7 cellular contexts compared by ENCODE assay signal in genomic region chr11:67943406-67943805, GRCh38.
DNase-seq lines count a peak whose midpoint lies in the region; TF ChIP-seq lines count a peak whose summit lies in the region.
"Not testable (repeated sequence)": the region's sequence is repeated elsewhere in the genome, so short reads cannot be mapped to it uniquely, and the experiment has no call there.

No MANE protein-coding gene starts in this region.

- H3K79me2 ChIP-seq in DOHH2 (ENCODE audit: control insufficient read depth, low read length); OCI-LY3 (ENCODE audit: low read length); SK-N-SH (ENCODE audit: insufficient read depth): not testable (repeated sequence)
- peaks cover 12% of the 10 kb centered on the region for H3K79me2 ChIP-seq in MM.1S (ENCODE audit: low read length)

- not testable (repeated sequence) for H3K4me3 Mint-ChIP-seq in chondrocyte (ENCODE audit: unreplicated experiment)

- not testable (repeated sequence) for TF ChIP-seq RAD21 in SK-N-SH (IDR thresholded peaks at IDR 0.05; ENCODE audit: low read length)

- H3K27me3 Mint-ChIP-seq in chondrocyte (ENCODE audit: low read depth) = peaks cover 27% of the 10 kb centered on the region

- H3K4me1 Mint-ChIP-seq in chondrocyte (ENCODE audit: low read depth) = not testable (repeated sequence)

- CTCF ChIA-PET in SK-N-SH (lab: Yijun Ruan, JAX) = interaction anchor here (1.4 kb wide), 1 partner anchor 12 kb away, joined by 4 read pairs; no protein-coding TSS in a partner anchor

- H3K36me3 ChIP-seq in DOHH2 (ENCODE audit: control insufficient read depth, low read length); HUES48 (ENCODE audit: control insufficient read depth, insufficient read depth, low read length); MM.1S (replicated peaks; ENCODE audit: insufficient read depth, low read length); OCI-LY3 (replicated peaks; ENCODE audit: low read depth, low read length); SK-N-SH (replicated peaks in 1 of 2; ENCODE audit: control insufficient read depth in 1 of 2, insufficient read depth in 2 of 2, low read length in 1 of 2); iPS-20b (ENCODE audit: insufficient read depth, low read depth, low read length): not testable (repeated sequence)

- H2AFZ ChIP-seq in MM.1S (ENCODE audit: low read length); OCI-LY3 (ENCODE audit: low read depth, low read length); SK-N-SH (ENCODE audit: low read depth): not testable (repeated sequence)

- H3K27ac ChIP-seq in DOHH2 (ENCODE audit: low read depth, low read length); OCI-LY3 (ENCODE audit: low read length); SK-N-SH (ENCODE audit: low read depth in 2 of 2, low read length in 1 of 2); iPS-20b (ENCODE audit: low read length): not testable (repeated sequence)
- H3K27ac ChIP-seq in HUES48 (ENCODE audit: low read depth, low read length) (peak overlapping the region; percentile 51), MM.1S (ENCODE audit: low read length) (peak overlapping the region; percentile 41; the same call in 1 of the 2 replicates)

- POLR2A ChIA-PET in SK-N-SH (lab: Yijun Ruan, JAX) = not testable (repeated sequence)

- DNase-seq in MM.1S = peak; percentile 31
- DNase-seq in SK-N-SH; chondrocyte (ENCODE audit: low spot score): not testable (repeated sequence)

- H3K4me3 ChIP-seq in DOHH2 (ENCODE audit: low read length); HUES48 (ENCODE audit: low read depth, low read length); MM.1S (ENCODE audit: low read length); OCI-LY3 (ENCODE audit: low read length); SK-N-SH (ENCODE audit: low read depth in 2 of 2, low read length in 1 of 2); iPS-20b (ENCODE audit: low read length): not testable (repeated sequence)

- not testable (repeated sequence) for H3K9me2 ChIP-seq in DOHH2 (replicated peaks; ENCODE audit: control insufficient read depth, low read length); MM.1S (replicated peaks; ENCODE audit: insufficient read depth, low read length); SK-N-SH

- H3K36me3 Mint-ChIP-seq in chondrocyte (ENCODE audit: low read depth) = not testable (repeated sequence)

- not testable (repeated sequence) for H3K9me3 Mint-ChIP-seq in chondrocyte (ENCODE audit: low read depth)

- not testable (repeated sequence) for H3K4me1 ChIP-seq in DOHH2 (ENCODE audit: control insufficient read depth, low read length); HUES48 (ENCODE audit: control insufficient read depth, insufficient read depth, low read length); MM.1S (ENCODE audit: low read length); OCI-LY3 (ENCODE audit: low read length); SK-N-SH (ENCODE audit: control insufficient read depth in 1 of 2, insufficient read depth in 2 of 2, low read depth in 1 of 2, low read length in 1 of 2); iPS-20b (ENCODE audit: insufficient read depth, low read length)

- not testable (repeated sequence) for H3K9ac ChIP-seq in HUES48 (ENCODE audit: low read depth, low read length); MM.1S (ENCODE audit: low read length); OCI-LY3 (ENCODE audit: low read length); SK-N-SH
- H3K9ac ChIP-seq in iPS-20b (ENCODE audit: low read depth, low read length) = peak overlapping the region; percentile 21; the same call in 1 of the 2 replicates

- TF ChIP-seq CTCF in DOHH2 (IDR thresholded peaks at IDR 0.05; ENCODE audit: low read depth, low read length, poor library complexity, severe bottlenecking) (peak; percentile 18), MM.1S (IDR thresholded peaks at IDR 0.05; ENCODE audit: low read length) (peak; percentile 31; the same call in 1 of the 2 replicates), OCI-LY3 (IDR thresholded peaks at IDR 0.05; ENCODE audit: low read depth, low read length) (0 out of 2 replicates have a peak, but pooled peaks have one; percentile 5), SK-N-SH (IDR thresholded peaks at IDR 0.05) (peak; percentile 26; the same call in 1 of the 2 replicates), chondrocyte (IDR thresholded peaks at IDR 0.05) (peak; percentile 36)

- not testable (repeated sequence) for H4K20me1 ChIP-seq in DOHH2 (ENCODE audit: control insufficient read depth, insufficient read depth, low read depth, low read length); MM.1S (ENCODE audit: insufficient read depth, low read length); OCI-LY3 (ENCODE audit: insufficient read depth, low read length); SK-N-SH (ENCODE audit: insufficient read depth)

- not testable (repeated sequence) for H3K9me3 ChIP-seq in DOHH2 (ENCODE audit: control insufficient read depth, insufficient read depth, low read length); HUES48 (ENCODE audit: control insufficient read depth, insufficient read depth, low read length); MM.1S (replicated peaks; ENCODE audit: insufficient read depth, low read length); OCI-LY3 (ENCODE audit: insufficient read depth, low read length); SK-N-SH; iPS-20b (ENCODE audit: insufficient read depth, low read depth, low read length)

- TF ChIP-seq EP300 in SK-N-SH (IDR thresholded peaks at IDR 0.05; ENCODE audit: borderline replicate concordance in 1 of 2, low read depth in 1 of 2, low read length in 1 of 2) = not testable (repeated sequence)

- H3F3A ChIP-seq in DOHH2 (ENCODE audit: control insufficient read depth, insufficient read depth); MM.1S (ENCODE audit: insufficient read depth, low read length); SK-N-SH (replicated peaks; ENCODE audit: insufficient read depth): not testable (repeated sequence)

- H3K27ac Mint-ChIP-seq in chondrocyte (ENCODE audit: unreplicated experiment) = not testable (repeated sequence)

- not testable (repeated sequence) for H3K27me3 ChIP-seq in DOHH2 (ENCODE audit: control insufficient read depth, low read length); HUES48 (ENCODE audit: control insufficient read depth, insufficient read depth, low read length); MM.1S (replicated peaks; ENCODE audit: insufficient read depth, low read length); OCI-LY3 (ENCODE audit: low read depth, low read length); SK-N-SH (ENCODE audit: insufficient read depth); iPS-20b (ENCODE audit: insufficient read depth, low read length)

- H3K4me2 ChIP-seq in DOHH2 (ENCODE audit: low read length); MM.1S (ENCODE audit: low read depth, low read length); OCI-LY3 (ENCODE audit: low read length); SK-N-SH: not testable (repeated sequence)

- WGBS in SK-N-SH (ENCODE audit: low lambda C conversion rate) = 8% methylated on average over 1 of the region's 5 CpGs
